Comparison of ENCODE assay signal across 23 cellular contexts in genomic region chrX:43718081-43718480, GRCh38.
"Had no signal": no experiment of that assay in that cellular context is flagged by ENCODE, and none has a peak within 500 bp of the region (broad histone marks: within the 10 kb centered on the region; RNA-seq: fewer than 3 reads in every experiment).

No MANE protein-coding gene starts in this region.

- H3K9me3 ChIP-seq: MG63 had no signal

- DNase-seq: activated CD4-positive, CD25-positive, alpha-beta regulatory T cell; activated CD8-positive, alpha-beta memory T cell treated with anti-CD3 and anti-CD28 coated beads, Interleukin-2, amount 50 U/mL, for 48 hours; activated CD8-positive, alpha-beta T cell treated with anti-CD3 and anti-CD28 coated beads for 36 hours; activated effector memory CD4-positive, alpha-beta T cell treated with Interleukin-2 at 50 U/mL for 16 hours; activated naive CD4-positive, alpha-beta T cell; activated naive CD8-positive, alpha-beta T cell treated with anti-CD3 and anti-CD28 coated beads, Interleukin-2, amount 50 U/mL, for 24 hours; activated T-cell treated with anti-CD3 and anti-CD28 coated beads, Interleukin-2, amount 50 U/mL, for 1 hour; amniotic stem cell; brain microvascular endothelial cell; cerebellar nuclear complex; MG63; MV-4-11; NCI-H1092 treated with DMSO at 0.1 percent for 48 hours; NCI-H1436; NCI-H1694 treated with DMSO at 0.1 percent for 48 hours; NCI-H2081; NCI-H510A treated with DMSO at 0.1 percent for 48 hours; NCI-H69; NK-92 treated with Interleukin-12 subunit alpha and Interleukin-12 subunit beta, amount 100 ng/mL, for 24 hours; SIG-M5; T-helper 1 cell had no signal

- H3K27me3 ChIP-seq: brain microvascular endothelial cell, MG63 had no signal

- H3K4me3 ChIP-seq: MG63 had no signal

- ATAC-seq: activated CD8-positive, alpha-beta T cell treated with anti-CD3 and anti-CD28 coated beads for 36 hours; activated naive CD4-positive, alpha-beta T cell treated with anti-CD3 and anti-CD28 coated beads, Interleukin-2, amount 50 U/mL, for 72 hours; activated naive CD8-positive, alpha-beta T cell treated with anti-CD3 and anti-CD28 coated beads, Interleukin-2, amount 50 U/mL, for 24 hours had no signal

- H3K27ac ChIP-seq: brain microvascular endothelial cell, VCaP had no signal

- H3K36me3 ChIP-seq: brain microvascular endothelial cell, MG63 had no signal
